In genomic region chr3:133868758-133869429, GRCh38 we compare ENCODE assay signal across 27 cellular contexts. TPM values are rescaled to one million over a fixed set of nuclear protein-coding genes. Genes with fewer than 3 reads are reported as not detected.
DNase-seq lines count a peak whose midpoint lies in the region; ATAC-seq and TF ChIP-seq lines count a peak whose summit lies in the region.
"Had no signal": no experiment of that assay in that cellular context is flagged by ENCODE, and none has a peak within 500 bp of the region (broad histone marks: within the 10 kb centered on the region; RNA-seq: fewer than 3 reads in every experiment).

No MANE protein-coding gene starts in this region.

- TF ChIP-seq RAD21 in SK-N-SH (IDR thresholded peaks at IDR 0.05; ENCODE audit: low read length), result no peak

- DNase-seq in SK-N-DZ (ENCODE audit: low spot score), result peak; percentile 11
- no peak for DNase-seq in natural killer cell treated with Interleukin-12 subunit alpha and Interleukin-12 subunit beta and Interleukin-15 and Interleukin-18, amount 100 ng/mL, for 72 hours (ENCODE audit: low spot score)
- no peak for DNase-seq in mucosa of gallbladder (ENCODE audit: low spot score)
- no peak for DNase-seq in SK-N-SH
- DNase-seq: activated CD4-positive, alpha-beta T cell treated with anti-CD3 and anti-CD28 coated beads for 48 hours; activated CD8-positive, alpha-beta memory T cell treated with anti-CD3 and anti-CD28 coated beads for 24 hours; activated T-cell treated with anti-CD3 and anti-CD28 coated beads for 4 hours; EL; erythroblast; H7; MG63; NCI-H2029 treated with DMSO at 0.1 percent for 48 hours; NCI-H748 treated with DMSO at 0.1 percent for 48 hours; sigmoid colon; stimulated activated CD4-positive, alpha-beta T cell treated with anti-CD3 and anti-CD28 coated beads, Interleukin-4, amount 100 ng/mL, for 1 hour; T1000 had no signal

- H3K27me3 Mint-ChIP-seq in natural killer cell treated with Interleukin-12 subunit alpha and Interleukin-12 subunit beta and Interleukin-15 and Interleukin-18, amount 100 ng/mL, for 72 hours, result peaks cover 0 to 5% of the 10 kb centered on the region in 2 donors
- H3K27me3 Mint-ChIP-seq: type B pancreatic cell had no signal

- WGBS in SK-N-SH (ENCODE audit: low lambda C conversion rate), result 48% methylated on average over 6 of the region's 6 CpGs

- H3K79me2 ChIP-seq in SK-N-SH (ENCODE audit: insufficient read depth), result no peaks in the 10 kb centered on the region

- H3K4me3 Mint-ChIP-seq in natural killer cell treated with Interleukin-12 subunit alpha and Interleukin-12 subunit beta and Interleukin-15 and Interleukin-18, amount 100 ng/mL, for 72 hours, result no peak overlapping the region
- H3K4me3 Mint-ChIP-seq: activated naive CD8-positive, alpha-beta T cell; neural crest cell; type B pancreatic cell had no signal

- no peak for ATAC-seq in natural killer cell treated with Interleukin-12 subunit alpha and Interleukin-12 subunit beta and Interleukin-15 and Interleukin-18, amount 100 ng/mL, for 72 hours

- H3K27ac Mint-ChIP-seq in natural killer cell treated with Interleukin-12 subunit alpha and Interleukin-12 subunit beta and Interleukin-15 and Interleukin-18, amount 100 ng/mL, for 72 hours, result no peak overlapping the region
- H3K27ac Mint-ChIP-seq: activated naive CD8-positive, alpha-beta T cell; type B pancreatic cell had no signal

- no peak overlapping the region for H2AFZ ChIP-seq in SK-N-SH (ENCODE audit: low read depth)

- H3K9me2 ChIP-seq in SK-N-SH, result no peaks in the 10 kb centered on the region

- H3K9me3 Mint-ChIP-seq in natural killer cell treated with Interleukin-12 subunit alpha and Interleukin-12 subunit beta and Interleukin-15 and Interleukin-18, amount 100 ng/mL, for 72 hours, result no peaks in the 10 kb centered on the region
- H3K9me3 Mint-ChIP-seq: neural crest cell, type B pancreatic cell had no signal

- H3K36me3 ChIP-seq in stomach smooth muscle (ENCODE audit: control insufficient read depth in 2 of 2, insufficient read depth in 2 of 2, low read length in 2 of 2) (no peaks in the 10 kb centered on the region), SK-N-SH (replicated peaks in 1 of 2; ENCODE audit: control insufficient read depth in 1 of 2, insufficient read depth in 2 of 2, low read length in 1 of 2) (no peaks in the 10 kb centered on the region)
- H3K36me3 ChIP-seq: BLaER1, cardiac muscle cell, MG63, Peyer's patch, sigmoid colon had no signal

- CTCF ChIA-PET in SK-N-SH (lab: Yijun Ruan, JAX), result no interaction called here

- peak overlapping the region in 1 of 2 donors; percentile 5 for H3K9ac ChIP-seq in stomach smooth muscle (ENCODE audit: low read length in 2 of 2)
- no peak overlapping the region for H3K9ac ChIP-seq in SK-N-SH
- H3K9ac ChIP-seq: BLaER1, KMS-11 had no signal

- peaks cover 0 to 4% of the 10 kb centered on the region in 2 donors for H3K9me3 ChIP-seq in stomach smooth muscle (ENCODE audit: control insufficient read depth in 2 of 2, low read length in 2 of 2)
- H3K9me3 ChIP-seq in SK-N-SH, result no peaks in the 10 kb centered on the region
- H3K9me3 ChIP-seq: BLaER1, MG63, Peyer's patch, sigmoid colon had no signal

- no peak overlapping the region for H3K4me2 ChIP-seq in SK-N-SH
- H3K4me2 ChIP-seq: BLaER1, KMS-11 had no signal

- TF ChIP-seq CTCF in SK-N-SH (IDR thresholded peaks at IDR 0.05), result no peak

- no peaks in the 10 kb centered on the region for H3F3A ChIP-seq in SK-N-SH (replicated peaks; ENCODE audit: insufficient read depth)

- H3K27ac ChIP-seq in cingulate gyrus (ENCODE audit: low read depth, low read length) (peak overlapping the region; percentile 77), layer of hippocampus (ENCODE audit: low read depth, low read length) (peak overlapping the region; percentile 71), stomach smooth muscle (ENCODE audit: low read length) (peak overlapping the region; percentile 53), SK-N-SH (ENCODE audit: low read depth in 2 of 2, low read length in 1 of 2) (no peak overlapping the region)
- H3K27ac ChIP-seq: BLaER1, cardiac muscle cell, KMS-11, Peyer's patch, sigmoid colon had no signal

- no peaks in the 10 kb centered on the region for H3K4me1 Mint-ChIP-seq in natural killer cell treated with Interleukin-12 subunit alpha and Interleukin-12 subunit beta and Interleukin-15 and Interleukin-18, amount 100 ng/mL, for 72 hours (ENCODE audit: low read depth in 2 of 2)

- H3K4me3 ChIP-seq in stomach smooth muscle (ENCODE audit: low read length in 2 of 2) (no peak overlapping the region), SK-N-SH (ENCODE audit: low read depth in 2 of 2, low read length in 1 of 2) (no peak overlapping the region)
- H3K4me3 ChIP-seq: BLaER1, cardiac muscle cell, lung, MG63, Peyer's patch, sigmoid colon had no signal

- H4K20me1 ChIP-seq in SK-N-SH (ENCODE audit: insufficient read depth), result no peaks in the 10 kb centered on the region
- H4K20me1 ChIP-seq: BLaER1 had no signal

- H3K36me3 Mint-ChIP-seq in natural killer cell treated with Interleukin-12 subunit alpha and Interleukin-12 subunit beta and Interleukin-15 and Interleukin-18, amount 100 ng/mL, for 72 hours, result no peaks in the 10 kb centered on the region
- H3K36me3 Mint-ChIP-seq: activated naive CD8-positive, alpha-beta T cell had no signal

- H3K4me1 ChIP-seq in stomach smooth muscle (ENCODE audit: control insufficient read depth, insufficient read depth, low read length), result peaks cover 18% of the 10 kb centered on the region
- H3K4me1 ChIP-seq in SK-N-SH (ENCODE audit: control insufficient read depth in 1 of 2, insufficient read depth in 2 of 2, low read depth in 1 of 2, low read length in 1 of 2), result peaks cover 0 to 14% of the 10 kb centered on the region in 2 experiments; a peak in 1 of 4 replicates
- H3K4me1 ChIP-seq: Peyer's patch had no signal

- H3K27me3 ChIP-seq in layer of hippocampus (ENCODE audit: control insufficient read depth, insufficient read depth, low read length) (no peaks in the 10 kb centered on the region), stomach smooth muscle (ENCODE audit: control insufficient read depth in 1 of 2, insufficient read depth in 2 of 2, low read length in 2 of 2) (no peaks in the 10 kb centered on the region), SK-N-SH (ENCODE audit: insufficient read depth) (no peaks in the 10 kb centered on the region)
- H3K27me3 ChIP-seq: BLaER1, cardiac muscle cell, MG63, Peyer's patch, sigmoid colon had no signal

- POLR2A ChIA-PET in SK-N-SH (lab: Yijun Ruan, JAX), result interaction anchor here (0.6 kb wide), 1 partner anchor 15 kb away, joined by 3 read pairs; no protein-coding TSS in a partner anchor

- no peak for TF ChIP-seq EP300 in SK-N-SH (IDR thresholded peaks at IDR 0.05; ENCODE audit: borderline replicate concordance in 1 of 2, low read depth in 1 of 2, low read length in 1 of 2)

TF ChIP-seq in SK-N-SH, 30 proteins besides CTCF, POLR2A, EP300 and RAD21 (continues in another document):
- TF ChIP-seq MAX (IDR thresholded peaks at IDR 0.05; ENCODE audit: low read depth) (no peak), SMC3 (IDR thresholded peaks at IDR 0.05; ENCODE audit: low read depth, low read length) (no peak), RXRA (IDR thresholded peaks at IDR 0.05; ENCODE audit: borderline replicate concordance, low read depth) (no peak), FOXJ3 (CRISPR knock-in tag; IDR thresholded peaks at IDR 0.05) (no peak), REST (IDR thresholded peaks at IDR 0.05; ENCODE audit: low read depth, low read length) (no peak), FOXM1 (IDR thresholded peaks at IDR 0.05; ENCODE audit: low read depth) (no peak), EZH2phosphoT487 (IDR thresholded peaks at IDR 0.05; ENCODE audit: borderline replicate concordance, low read depth) (no peak), USF1 (IDR thresholded peaks at IDR 0.05; ENCODE audit: borderline replicate concordance, low read depth) (no peak), NFIC (IDR thresholded peaks at IDR 0.05; ENCODE audit: borderline replicate concordance) (no peak)

RNA-seq across cellular contexts. Expression of gene RAB6B, which starts 26.8 kb away (rescaled TPM):
- 11.6 and 13.3 TPM in 2 replicates for polyA plus RNA-seq in SK-N-DZ (2014; cell fraction: cytosol; rRNA removed)
- 18.2 and 19.8 TPM in 2 replicates for polyA plus RNA-seq in SK-N-DZ (2014; cell fraction: nucleus; rRNA removed)
- under 1 TPM; 0.21 to 0.81 TPM for total RNA-seq in natural killer cell treated with Interleukin-12 subunit alpha and Interleukin-12 subunit beta and Interleukin-15 and Interleukin-18, amount 100 ng/mL, for 72 hours
- 8.4 TPM for total RNA-seq in mucosa of gallbladder
- polyA plus RNA-seq in SK-N-SH (2012; rRNA removed), result 8.5 and 9.3 TPM in 2 replicates
- polyA plus RNA-seq in SK-N-SH (2012; cell fraction: cytosol; rRNA removed), result 8.0 and 9.7 TPM in 2 replicates
- polyA plus RNA-seq in SK-N-SH (2012; cell fraction: nucleus; rRNA removed), result 7.2 and 7.3 TPM in 2 replicates

Comparison
In these comparisons a context has a peak if more than half of its experiments do, and no peak if none do; other contexts are left out.
1. H3K27ac ChIP-seq: peak in cingulate gyrus (single experiment), layer of hippocampus (single experiment) and stomach smooth muscle (single experiment); none in SK-N-SH (0 of 2).